ENCODE assay signal across 1 cellular context in the genomic region with DNA sequence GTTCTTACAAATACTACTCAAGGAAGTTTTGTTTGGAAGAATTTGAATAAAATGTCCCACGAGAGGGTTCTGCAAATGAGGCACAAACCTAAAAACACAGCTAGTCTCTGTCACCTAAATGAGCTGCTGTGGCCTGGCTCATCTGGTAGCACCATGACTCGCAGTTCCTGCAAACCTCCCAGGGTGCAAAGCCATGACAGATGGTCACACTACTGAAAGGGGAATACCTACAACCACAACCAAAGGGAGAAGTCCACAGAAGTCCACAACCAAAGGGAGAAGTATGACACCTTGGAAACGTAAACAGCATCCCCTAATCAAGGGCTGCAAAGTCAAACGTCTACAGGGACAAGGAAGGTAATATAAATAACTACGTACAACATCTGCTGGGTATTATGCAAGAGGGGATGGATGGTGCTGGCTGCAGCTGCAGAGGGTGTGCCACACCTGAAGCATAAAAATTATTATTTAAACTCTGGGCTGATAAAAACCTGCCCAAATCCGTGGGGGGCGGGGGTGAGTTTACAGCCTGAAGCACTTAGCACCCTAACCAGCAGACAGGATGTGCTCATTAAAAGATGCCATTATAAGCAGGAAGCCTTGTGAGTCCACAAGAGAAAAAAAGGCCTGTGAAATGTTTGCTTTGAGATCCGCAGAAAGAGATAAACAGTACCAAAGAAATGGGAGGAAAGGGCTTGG.
TF ChIP-seq lines count a peak whose summit lies in the region.

No MANE protein-coding gene starts in this region.

TF ChIP-seq in GM12878, 131 proteins besides CTCF, POLR2A, EP300 and RAD21:
- TF ChIP-seq NKRF (conservative IDR thresholded peaks at IDR 0.05) (no peak), RUNX3 (IDR thresholded peaks at IDR 0.05; ENCODE audit: low read length) (0 out of 2 replicates have a peak, but pooled peaks have one; percentile 16), GABPA (IDR thresholded peaks at IDR 0.05; ENCODE audit: low read depth) (no peak), SPI1 (IDR thresholded peaks at IDR 0.05; ENCODE audit: borderline replicate concordance, insufficient read depth, low read depth, low read length) (peak; percentile 3; the same call in 1 of the 2 replicates), RFX5 (IDR thresholded peaks at IDR 0.05; ENCODE audit: low read depth, low read length) (no peak), IKZF1 (conservative IDR thresholded peaks at IDR 0.05) (peak; percentile 28; the same call in 1 of the 2 replicates), IKZF2 (IDR thresholded peaks at IDR 0.05) (0 out of 4 replicates have a peak, but pooled peaks of 1 of the 2 experiments have one; percentile 13)
